In genomic region chr9:134645607-134646365, GRCh38 we compare ENCODE assay signal across 11 cellular contexts. TPM values are rescaled to one million over a fixed set of nuclear protein-coding genes. Genes with fewer than 3 reads are reported as not detected.
DNase-seq lines count a peak whose midpoint lies in the region; TF ChIP-seq lines count a peak whose summit lies in the region.
"Had no signal": no experiment of that assay in that cellular context is flagged by ENCODE, and none has a peak within 500 bp of the region (broad histone marks: within the 10 kb centered on the region; RNA-seq: fewer than 3 reads in every experiment).

No MANE protein-coding gene starts in this region.

- H3K27me3 ChIP-seq in BE2C (peaks cover 3% of the 10 kb centered on the region; the same call in 1 of the 2 replicates), adrenal gland (no peaks in the 10 kb centered on the region), hepatocyte (no peaks in the 10 kb centered on the region), skeletal muscle tissue (ENCODE audit: control insufficient read depth in 3 of 3, insufficient read depth in 3 of 3, low read length in 3 of 3) (peaks cover 36 to 62% (median 48%) of the 10 kb centered on the region in 3 donors), H7 (ENCODE audit: control insufficient read depth, insufficient read depth, low read length) (peaks cover 5% of the 10 kb centered on the region)

- no peak for TF ChIP-seq POLR2A in adrenal gland (IDR thresholded peaks at IDR 0.05)

- 42 to 52% (median 48%) methylated on average over 9 of the region's 9 CpGs for WGBS in adrenal gland, 4 donors
- WGBS in hepatocyte (ENCODE audit: low lambda C conversion rate, missing lambda C conversion rate), result 69% methylated on average over 9 of the region's 9 CpGs

- DNase-seq in BE2C (no peak), adrenal gland (no peak), hepatocyte (ENCODE audit: low spot score) (no peak), NK-92 (lab: John Stamatoyannopoulos, UW; ENCODE audit: unreplicated experiment) (no peak), SK-N-DZ (ENCODE audit: low spot score) (no peak), H7 (no peak)
- DNase-seq in activated CD4-positive, alpha-beta T cell treated with anti-CD3 and anti-CD28 coated beads, Interleukin-2, amount 50 U/mL, for 1 hour, result no peak
- DNase-seq: activated CD4-positive, alpha-beta T cell treated with anti-CD3 and anti-CD28 coated beads, Interleukin-2, amount 50 U/mL, for 4 hours; CD4-positive, alpha-beta memory T cell; T-helper 2 cell had no signal

- H3K36me3 ChIP-seq in BE2C (no peaks in the 10 kb centered on the region), adrenal gland (replicated peaks in 1 of 2) (no peaks in the 10 kb centered on the region), hepatocyte (replicated peaks; ENCODE audit: insufficient read depth, low read depth) (no peaks in the 10 kb centered on the region), skeletal muscle tissue (ENCODE audit: control insufficient read depth in 3 of 3, insufficient read depth in 3 of 3, low read length in 3 of 3) (peaks cover 0 to 3% (median 0%) of the 10 kb centered on the region in 3 donors), H7 (replicated peaks; ENCODE audit: control insufficient read depth, insufficient read depth, low read length) (no peaks in the 10 kb centered on the region)

- peak overlapping the region; percentile 76 for H3K4me2 ChIP-seq in hepatocyte

- H3K27ac ChIP-seq in adrenal gland, result peak overlapping the region in 4 of 5 donors; percentile 86 to 96 (median 87)
- peak overlapping the region; percentile 77 for H3K27ac ChIP-seq in hepatocyte
- H3K27ac ChIP-seq in skeletal muscle tissue (ENCODE audit: low read depth, low read length), result peak overlapping the region; percentile 56

- H3K9me2 ChIP-seq in hepatocyte (replicated peaks; ENCODE audit: insufficient read depth), result no peaks in the 10 kb centered on the region

- H2AFZ ChIP-seq in hepatocyte, result no peak overlapping the region

- H3K79me2 ChIP-seq in hepatocyte, result peaks cover 80% of the 10 kb centered on the region

- TF ChIP-seq CTCF in BE2C (IDR thresholded peaks at IDR 0.05; ENCODE audit: low read depth, low read length) (no peak), adrenal gland (IDR thresholded peaks at IDR 0.05) (no peak), hepatocyte (IDR thresholded peaks at IDR 0.05; ENCODE audit: poor library complexity) (no peak)

- H3K4me1 ChIP-seq in BE2C, result peaks cover 26% of the 10 kb centered on the region
- peaks cover 29 to 42% of the 10 kb centered on the region in 2 donors for H3K4me1 ChIP-seq in adrenal gland (replicated peaks in 1 of 2)
- H3K4me1 ChIP-seq in hepatocyte (ENCODE audit: insufficient read depth), result peaks cover 27% of the 10 kb centered on the region
- peaks cover 28 to 37% (median 37%) of the 10 kb centered on the region in 3 donors for H3K4me1 ChIP-seq in skeletal muscle tissue (ENCODE audit: control insufficient read depth in 3 of 3, insufficient read depth in 3 of 3, low read length in 3 of 3)

- H3K9me3 ChIP-seq in BE2C (no peaks in the 10 kb centered on the region), adrenal gland (replicated peaks in 1 of 3) (no peaks in the 10 kb centered on the region), hepatocyte (ENCODE audit: low read depth) (no peaks in the 10 kb centered on the region), skeletal muscle tissue (ENCODE audit: control insufficient read depth in 3 of 3, low read length in 3 of 3) (no peaks in the 10 kb centered on the region)

- intact Hi-C loops in adrenal gland (cut with DNase I), result no loop called here

- no peak overlapping the region for H3K9ac ChIP-seq in skeletal muscle tissue (ENCODE audit: low read depth in 1 of 3, low read length in 3 of 3)

- peaks cover 72% of the 10 kb centered on the region for H4K20me1 ChIP-seq in hepatocyte (ENCODE audit: insufficient read depth, poor library complexity, severe bottlenecking)

- H3K4me3 ChIP-seq in BE2C (ENCODE audit: low read depth, low read length) (peak overlapping the region; percentile 42; the same call in 1 of the 2 replicates), adrenal gland (peak overlapping the region in 1 of 4 donors; percentile 50), hepatocyte (no peak overlapping the region), skeletal muscle tissue (ENCODE audit: low read length in 3 of 3) (peak overlapping the region; percentile 32 to 49 (median 45)), H7 (ENCODE audit: insufficient read depth, low read depth, low read length) (no peak overlapping the region)

RNA-seq across cellular contexts. Expression of gene COL5A1, which starts 4.2 kb away (rescaled TPM):
- polyA plus RNA-seq in BE2C (2012; ENCODE audit: insufficient read depth, insufficient read length, low read depth), result 2.0 TPM
- total RNA-seq in adrenal gland, result 10 to 100 TPM; 15.2 to 45.5 (median 32.5) TPM
- 10 to 100 TPM in 2 of 3 donors, 1 to 10 TPM in 1; 3.5 to 44.3 (median 14.1) TPM for polyA plus RNA-seq in adrenal gland
- total RNA-seq in hepatocyte, result 163 and 342 TPM in 2 replicates
- polyA plus RNA-seq in hepatocyte, result 347 and 371 TPM in 2 replicates
- total RNA-seq in skeletal muscle tissue, result 258 TPM
- polyA plus RNA-seq in SK-N-DZ (2014; cell fraction: cytosol; rRNA removed), result not detected in 2 replicates
- not detected in 2 replicates for polyA plus RNA-seq in SK-N-DZ (2014; cell fraction: nucleus; rRNA removed)
- 10.1 and 11.3 TPM in 2 replicates for total RNA-seq in H7 (2014; rRNA removed; shearing (Covaris generic))

Comparison
In these comparisons a context has a peak if more than half of its experiments do, and no peak if none do; other contexts are left out.
1. H3K4me3 ChIP-seq: peak in BE2C (single experiment) and skeletal muscle tissue (3 of 3); none in hepatocyte (single experiment) and H7 (single experiment).
2. Peak in every context shown above with its lines, with median percentiles within 50 percentile points of each other: H3K27ac ChIP-seq.